In genomic region chr2:241540766-241541561, GRCh38 we compare ENCODE assay signal across 9 cellular contexts. TPM values are rescaled to one million over a fixed set of nuclear protein-coding genes. Genes with fewer than 3 reads are reported as not detected.
A peak's percentile ranks its signal among the peaks of the same experiment; 100 is the strongest.
DNase-seq lines count a peak whose midpoint lies in the region; TF ChIP-seq lines count a peak whose summit lies in the region.
"Had no signal": no experiment of that assay in that cellular context is flagged by ENCODE, and none has a peak within 500 bp of the region (broad histone marks: within the 10 kb centered on the region; RNA-seq: fewer than 3 reads in every experiment).

No MANE protein-coding gene starts in this region.

- DNase-seq in Calu3: peak; percentile 68
- peak; percentile 25 for DNase-seq in NCI-H2171 (lab: John Stamatoyannopoulos, UW)
- peak; percentile 43 for DNase-seq in activated T-cell treated with anti-CD3 and anti-CD28 coated beads for 1 hour (ENCODE audit: low read depth)
- DNase-seq in epithelial cell of esophagus (ENCODE audit: low read depth): peak; percentile 87
- DNase-seq in stimulated activated CD8-positive, alpha-beta memory T cell treated with anti-CD3 and anti-CD28 coated beads, Interleukin-7, amount 100 ng/mL, for 1 hour (ENCODE audit: low read depth in 2 of 2): peak; percentile 12 to 37
- DNase-seq in HK-2 (ENCODE audit: unreplicated experiment): no peak
- no peak for DNase-seq in ureter (ENCODE audit: low spot score)

- peak overlapping the region; percentile 63 for H3K4me3 Mint-ChIP-seq in Calu3 (ENCODE audit: low read depth, unreplicated experiment)

- H3K9me3 ChIP-seq in muscle layer of duodenum (ENCODE audit: control insufficient read depth in 1 of 2, low read length in 2 of 2): no peaks in the 10 kb centered on the region

- H3K27me3 Mint-ChIP-seq in Calu3 (ENCODE audit: unreplicated experiment): peaks cover 13% of the 10 kb centered on the region

- no peaks in the 10 kb centered on the region for H3K36me3 Mint-ChIP-seq in Calu3 (ENCODE audit: insufficient read depth, unreplicated experiment)

- H3K27me3 ChIP-seq in muscle layer of duodenum (ENCODE audit: low read depth, low read length): peaks cover 12% of the 10 kb centered on the region

- CTCF ChIA-PET in Calu3 (lab: Charles Lee): no interaction called here

- H3K36me3 ChIP-seq in muscle layer of duodenum (ENCODE audit: control insufficient read depth in 1 of 2, insufficient read depth in 2 of 2, low read length in 2 of 2): no peaks in the 10 kb centered on the region

- H3K27ac ChIP-seq in muscle layer of duodenum (ENCODE audit: low read length): no peak overlapping the region
- H3K27ac ChIP-seq: KMS-11 had no signal

- H3K4me3 ChIP-seq in epithelial cell of esophagus (ENCODE audit: low read length) (peak overlapping the region; percentile 47), muscle layer of duodenum (ENCODE audit: low read depth in 1 of 2, low read length in 2 of 2) (peak overlapping the region; percentile 39 to 58)

- no peaks in the 10 kb centered on the region for H3K9me3 Mint-ChIP-seq in Calu3 (ENCODE audit: low read depth, unreplicated experiment)

- H3K4me1 Mint-ChIP-seq in Calu3 (ENCODE audit: low read depth, unreplicated experiment): no peaks in the 10 kb centered on the region

- no TSS peak for BruUV-seq in Calu3 (replicated peaks; lab: Mats Ljungman, UMichigan)

- intact Hi-C loops in Calu3 (cut with micrococcal nuclease; ENCODE audit: unreplicated experiment): no loop called here

- H3K4me1 ChIP-seq in muscle layer of duodenum (ENCODE audit: control insufficient read depth in 1 of 2, insufficient read depth in 2 of 2, low read length in 2 of 2): peaks cover 0 to 15% of the 10 kb centered on the region in 2 donors

- no peak for TF ChIP-seq CTCF in Calu3 (IDR thresholded peaks at IDR 0.05; ENCODE audit: unreplicated experiment)
- no peak for TF ChIP-seq CTCF in epithelial cell of esophagus (IDR thresholded peaks at IDR 0.05; ENCODE audit: insufficient read depth, low read depth, low read length, missing control alignments)

- H3K27ac Mint-ChIP-seq in Calu3 (ENCODE audit: unreplicated experiment): no peak overlapping the region

RNA-seq across cellular contexts. Expression of gene BOK, which starts 17.6 kb away (rescaled TPM):
- total RNA-seq in Calu3 (2022) (30.1 and 35.0 TPM in 2 replicates), ureter (16.0 TPM)

RNA-seq across cellular contexts. Expression of gene STK25, which starts 32.6 kb away (rescaled TPM):
- total RNA-seq in Calu3 (2022) (149 and 159 TPM in 2 replicates), ureter (166 TPM)

Comparison
In these comparisons a context has a peak if more than half of its experiments do, and no peak if none do; other contexts are left out.
1. DNase-seq: peak in Calu3 (single experiment), NCI-H2171 (single experiment), activated T-cell treated with anti-CD3 and anti-CD28 coated beads for 1 hour (single experiment), epithelial cell of esophagus (single experiment) and stimulated activated CD8-positive, alpha-beta memory T cell treated with anti-CD3 and anti-CD28 coated beads, Interleukin-7, amount 100 ng/mL, for 1 hour (2 of 2); none in HK-2 (single experiment) and ureter (single experiment).